19 cellular contexts compared by ENCODE assay signal in the genomic region with DNA sequence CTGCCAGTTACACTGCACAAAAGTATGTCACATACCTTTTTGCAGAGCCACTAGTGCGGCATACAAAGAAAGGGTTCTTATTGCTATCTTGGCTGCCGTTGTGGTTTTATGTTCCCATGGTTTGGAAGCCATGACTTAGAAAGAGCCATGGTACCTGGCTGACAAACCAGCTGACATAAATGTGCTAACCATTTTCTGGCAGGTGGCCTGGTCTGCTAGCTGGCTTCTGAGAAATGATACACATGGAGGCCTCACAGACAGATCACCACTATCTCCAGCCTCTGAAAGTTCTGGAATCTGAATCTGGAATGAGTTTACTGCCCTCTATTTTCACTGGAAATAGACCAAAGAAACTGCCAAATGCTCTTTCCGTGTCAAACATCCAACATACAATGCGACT.
DNase-seq lines count a peak whose midpoint lies in the region; ATAC-seq and TF ChIP-seq lines count a peak whose summit lies in the region.
"Had no signal": no experiment of that assay in that cellular context is flagged by ENCODE, and none has a peak within 500 bp of the region (broad histone marks: within the 10 kb centered on the region; RNA-seq: fewer than 3 reads in every experiment).

No MANE protein-coding gene starts in this region.

- TF ChIP-seq POLR2A in right lobe of liver (IDR thresholded peaks at IDR 0.05) = no peak

- intact Hi-C loops in right lobe of liver (cut with DNase I) = no loop called here

- no peak overlapping the region for H3K4me3 ChIP-seq in AG10803 (ENCODE audit: low read length)
- H3K4me3 ChIP-seq in GM23248 = no peak overlapping the region
- no peak overlapping the region for H3K4me3 ChIP-seq in choroid plexus epithelial cell (ENCODE audit: low read depth, low read length)
- peak overlapping the region in 1 of 3 donors; percentile 39 for H3K4me3 ChIP-seq in right lobe of liver
- H3K4me3 ChIP-seq: HAP-1, MG63, SJSA1 had no signal

- H3K36me3 ChIP-seq in GM23248 (ENCODE audit: low read depth) (no peaks in the 10 kb centered on the region), right lobe of liver (no peaks in the 10 kb centered on the region)
- H3K36me3 ChIP-seq: HAP-1, MG63, SJSA1 had no signal

- no peak overlapping the region for H3K9ac ChIP-seq in GM23248

- H3K9me2 ChIP-seq in GM23248 (ENCODE audit: insufficient read depth) = no peaks in the 10 kb centered on the region

- H2AFZ ChIP-seq in GM23248 = no peak overlapping the region

- in situ Hi-C loops in GM23248 (cut with MboI) = no loop called here

- H4K20me1 ChIP-seq in GM23248 (ENCODE audit: insufficient read depth) = no peaks in the 10 kb centered on the region

- H3K4me2 ChIP-seq in GM23248 (ENCODE audit: unreplicated experiment) = no peak overlapping the region

- ATAC-seq in right lobe of liver (peak; percentile 29 to 78 (median 74)), HG03039 (IDR thresholded peaks at IDR 0.05; ENCODE audit: unreplicated experiment) (no peak)
- ATAC-seq in activated CD4-positive, CD25-positive, alpha-beta regulatory T cell treated with anti-CD3 and anti-CD28 coated beads, Interleukin-2, amount 50 U/mL, for 24 hours = no peak
- ATAC-seq: Panc1 had no signal

- H3K79me2 ChIP-seq in GM23248 (ENCODE audit: insufficient read depth) = no peaks in the 10 kb centered on the region

- peaks cover 20% of the 10 kb centered on the region for H3F3A ChIP-seq in GM23248 (ENCODE audit: insufficient read depth)

- WGBS in GM23248 (ENCODE audit: low coverage in 1 of 2, low lambda C conversion rate in 2 of 2, missing lambda C conversion rate in 2 of 2), 2 experiments = 89 to 90% methylated on average over 4 of the region's 4 CpGs
- 44% methylated on average over 4 of the region's 4 CpGs for WGBS in right lobe of liver (ENCODE audit: insufficient coverage, low coverage, low lambda C conversion rate, missing lambda C conversion rate)

- H3K9me3 ChIP-seq in GM23248 (ENCODE audit: low read depth) (no peaks in the 10 kb centered on the region), right lobe of liver (no peaks in the 10 kb centered on the region)
- H3K9me3 ChIP-seq: HAP-1, SJSA1 had no signal

- H3K27ac ChIP-seq in GM23248 (no peak overlapping the region), right lobe of liver (peak overlapping the region in 2 of 3 donors; percentile 64 to 76)
- H3K27ac ChIP-seq: SJSA1 had no signal

- DNase-seq in AG10803 (ENCODE audit: low read depth) = peak; percentile 72
- peak; percentile 15 for DNase-seq in GM23248
- peak; percentile 41 for DNase-seq in choroid plexus epithelial cell (ENCODE audit: low read depth)
- DNase-seq in right lobe of liver = peak in 2 of 3 donors; percentile 52 to 70
- DNase-seq in NCI-H2029 treated with DMSO at 0.1 percent for 48 hours (lab: John Stamatoyannopoulos, UW) = no peak
- DNase-seq: C1 segment of cervical spinal cord, DND-41, Kasumi-1, MG63, NCI-H1048, NCI-H1436 treated with DMSO at 0.1 percent for 48 hours, NCI-H2029, NCI-H2171, NCI-H526 had no signal

- peaks cover 21% of the 10 kb centered on the region for H3K4me1 ChIP-seq in GM23248 (ENCODE audit: insufficient read depth)
- peaks cover 0 to 26% (median 0%) of the 10 kb centered on the region in 4 donors for H3K4me1 ChIP-seq in right lobe of liver

- H3K27me3 ChIP-seq in GM23248 (replicated peaks; ENCODE audit: insufficient read depth) (no peaks in the 10 kb centered on the region), right lobe of liver (no peaks in the 10 kb centered on the region)
- H3K27me3 ChIP-seq: MG63, SJSA1 had no signal

- TF ChIP-seq CTCF in AG10803 (conservative IDR thresholded peaks at IDR 0.05; ENCODE audit: low read length) (no peak), choroid plexus epithelial cell (conservative IDR thresholded peaks at IDR 0.05; ENCODE audit: low read depth, low read length) (no peak), right lobe of liver (IDR thresholded peaks at IDR 0.05) (no peak)

Comparison
In these comparisons a context has a peak if more than half of its experiments do, and no peak if none do; other contexts are left out.
1. ATAC-seq: peak in right lobe of liver (4 of 4); none in HG03039 (single experiment) and activated CD4-positive, CD25-positive, alpha-beta regulatory T cell treated with anti-CD3 and anti-CD28 coated beads, Interleukin-2, amount 50 U/mL, for 24 hours (0 of 2).